1 cellular context compared by ENCODE assay signal in genomic region chr19:49664171-49665070, GRCh38.
TF ChIP-seq lines count a peak whose summit lies in the region.

No MANE protein-coding gene starts in this region.

TF ChIP-seq in K562, 482 proteins besides CTCF, POLR2A, EP300 and RAD21 (continued from another document):
- 0 out of 2 replicates have a peak, but pooled peaks have one; percentile 25 for TF ChIP-seq ZBTB40 (IDR thresholded peaks at IDR 0.05)
- TF ChIP-seq ZBTB40 (CRISPR knock-in tag; IDR thresholded peaks at IDR 0.05) = no peak
- no peak for TF ChIP-seq ZNF507 (tag; conservative IDR thresholded peaks at IDR 0.05)
- no peak for TF ChIP-seq ZNF696 (CRISPR knock-in tag; conservative IDR thresholded peaks at IDR 0.05)
- peak; percentile 71; the same call in 1 of the 2 replicates for TF ChIP-seq ELF2 (CRISPR knock-in tag; IDR thresholded peaks at IDR 0.05)
- TF ChIP-seq LEF1 (IDR thresholded peaks at IDR 0.05) = no peak
- TF ChIP-seq KAT2B (IDR thresholded peaks at IDR 0.05; ENCODE audit: low read depth, low read length) = no peak
- TF ChIP-seq BRF1 (IDR thresholded peaks at IDR 0.05; ENCODE audit: borderline replicate concordance, extremely low read depth, insufficient read length) = no peak
- no peak for TF ChIP-seq POLR3G (IDR thresholded peaks at IDR 0.05; ENCODE audit: extremely low read depth, insufficient read length, insufficient replicate concordance)
- peak; percentile 94 for TF ChIP-seq PRDM10 (IDR thresholded peaks at IDR 0.05; ENCODE audit: partially characterized antibody)
- no peak for TF ChIP-seq HDAC2 (IDR thresholded peaks at IDR 0.05)
- TF ChIP-seq HOXB6 (CRISPR knock-in tag; IDR thresholded peaks at IDR 0.05; ENCODE audit: borderline replicate concordance) = no peak
- 0 out of 2 replicates have a peak, but pooled peaks have one; percentile 45 for TF ChIP-seq ZNF217 (CRISPR knock-in tag; IDR thresholded peaks at IDR 0.05)
- 0 out of 2 replicates have a peak, but pooled peaks have one; percentile 33 for TF ChIP-seq EGR1 (conservative IDR thresholded peaks at IDR 0.05)
- TF ChIP-seq PHF20 (IDR thresholded peaks at IDR 0.05; ENCODE audit: partially characterized antibody) = no peak
- 0 out of 2 replicates have a peak, but pooled peaks have one; percentile 45 for TF ChIP-seq CBX1 (IDR thresholded peaks at IDR 0.05; ENCODE audit: low read depth)
- TF ChIP-seq MAZ (CRISPR knock-in tag; conservative IDR thresholded peaks at IDR 0.05 in 1 of 2, IDR thresholded peaks at IDR 0.05 in 1 of 2) = peak; percentile 43 to 48; a peak in 1 of 4 replicates
- TF ChIP-seq KHSRP (IDR thresholded peaks at IDR 0.05) = no peak
- 0 out of 2 replicates have a peak, but pooled peaks have one; percentile 20 for TF ChIP-seq ZBTB33 (CRISPR knock-in tag; IDR thresholded peaks at IDR 0.05)
- TF ChIP-seq L3MBTL2 (IDR thresholded peaks at IDR 0.05) = no peak
- TF ChIP-seq, protein P1, sequence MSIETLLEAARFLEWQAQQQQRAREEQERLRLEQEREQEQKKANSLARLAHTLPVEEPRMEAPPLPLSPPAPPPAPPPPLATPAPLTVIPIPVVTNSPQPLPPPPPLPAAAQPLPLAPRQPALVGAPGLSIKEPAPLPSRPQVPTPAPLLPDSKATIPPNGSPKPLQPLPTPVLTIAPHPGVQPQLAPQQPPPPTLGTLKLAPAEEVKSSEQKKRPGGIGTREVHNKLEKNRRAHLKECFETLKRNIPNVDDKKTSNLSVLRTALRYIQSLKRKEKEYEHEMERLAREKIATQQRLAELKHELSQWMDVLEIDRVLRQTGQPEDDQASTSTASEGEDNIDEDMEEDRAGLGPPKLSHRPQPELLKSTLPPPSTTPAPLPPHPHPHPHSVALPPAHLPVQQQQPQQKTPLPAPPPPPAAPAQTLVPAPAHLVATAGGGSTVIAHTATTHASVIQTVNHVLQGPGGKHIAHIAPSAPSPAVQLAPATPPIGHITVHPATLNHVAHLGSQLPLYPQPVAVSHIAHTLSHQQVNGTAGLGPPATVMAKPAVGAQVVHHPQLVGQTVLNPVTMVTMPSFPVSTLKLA (conservative IDR thresholded peaks at IDR 0.05) = peak; percentile 65 to 73
- no peak for TF ChIP-seq ZNF76 (CRISPR knock-in tag; IDR thresholded peaks at IDR 0.05; ENCODE audit: borderline replicate concordance)
- TF ChIP-seq HNRNPLL (IDR thresholded peaks at IDR 0.05; ENCODE audit: low read depth, low read length, poor library complexity, severe bottlenecking) = peak; percentile 62
- TF ChIP-seq KDM2B (CRISPR knock-in tag; IDR thresholded peaks at IDR 0.05) = no peak
- no peak for TF ChIP-seq ZC3H4 (CRISPR knock-in tag; IDR thresholded peaks at IDR 0.05; ENCODE audit: borderline replicate concordance)
